9 cellular contexts compared by ENCODE assay signal in the genomic region with DNA sequence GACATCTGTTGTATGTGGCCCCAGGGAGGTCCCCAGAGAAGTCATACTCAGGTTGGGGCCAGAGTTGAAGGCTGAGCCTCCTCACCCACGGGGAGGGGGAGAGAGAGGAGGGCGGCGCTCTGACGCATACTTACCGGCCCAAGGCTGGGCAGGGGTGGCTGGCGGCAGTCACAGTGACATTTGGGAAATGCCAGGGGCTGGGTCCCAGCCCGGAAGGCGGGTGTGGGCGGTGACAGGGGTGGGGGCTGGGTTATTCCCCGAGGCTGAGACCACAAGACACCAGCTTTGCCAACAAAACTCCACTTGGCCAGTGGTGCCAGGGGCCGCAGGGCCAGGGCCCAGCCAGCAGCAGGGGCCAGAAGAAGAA. TPM values are rescaled to one million over a fixed set of nuclear protein-coding genes. Genes with fewer than 3 reads are reported as not detected.
DNase-seq lines count a peak whose midpoint lies in the region; ATAC-seq and TF ChIP-seq lines count a peak whose summit lies in the region.
"Had no signal": no experiment of that assay in that cellular context is flagged by ENCODE, and none has a peak within 500 bp of the region (broad histone marks: within the 10 kb centered on the region; RNA-seq: fewer than 3 reads in every experiment).

No MANE protein-coding gene starts in this region.

- H3K27ac ChIP-seq in HEK293 (ENCODE audit: extremely low read depth, low read depth, low read length) (no peak overlapping the region), left ventricle myocardium inferior (replicated peaks) (no peak overlapping the region)

- H3K9me3 ChIP-seq in HEK293 (ENCODE audit: control insufficient read depth, insufficient read depth, low read depth, low read length) = no peaks in the 10 kb centered on the region
- H3K9me3 ChIP-seq in left ventricle myocardium inferior (replicated peaks) = no peaks in the 10 kb centered on the region

- no peak for TF ChIP-seq CTCF in HEK293 (tag by site-specific recombination; IDR thresholded peaks at IDR 0.05)
- TF ChIP-seq CTCF in left ventricle myocardium inferior (IDR thresholded peaks at IDR 0.05; ENCODE audit: borderline replicate concordance) = no peak

- peak; percentile 28 for DNase-seq in activated T-cell treated with anti-CD3 and anti-CD28 coated beads, Interleukin-2, amount 50 U/mL, for 1 hour
- DNase-seq in left ventricle myocardium inferior (peak; percentile 6), AG20443 (ENCODE audit: low spot score) (no peak), GM19238 (ENCODE audit: insufficient read length, low spot score) (no peak)
- peak; percentile 25 to 67 for DNase-seq in stimulated activated CD4-positive, alpha-beta T cell treated with anti-CD3 and anti-CD28 coated beads, Interleukin-4, amount 100 ng/mL, for 4 hours
- DNase-seq: NCI-H524 had no signal

- H3K27me3 ChIP-seq in left ventricle myocardium inferior (ENCODE audit: low read depth) = peaks cover 56% of the 10 kb centered on the region

- intact Hi-C loops in left ventricle myocardium inferior (cut with micrococcal nuclease) = no loop called here

- CTCF ChIA-PET in HEK293 (lab: Yijun Ruan, JAX) = no interaction called here

- ATAC-seq in HG02884 (IDR thresholded peaks at IDR 0.05; ENCODE audit: unreplicated experiment) (no peak), GM19023 (IDR thresholded peaks at IDR 0.05; ENCODE audit: unreplicated experiment) (no peak)

- POLR2A ChIA-PET in HEK293 (lab: Yijun Ruan, JAX) = no interaction called here

- H3K4me3 ChIP-seq in HEK293 (ENCODE audit: low read depth, low read length) = no peak overlapping the region
- H3K4me3 ChIP-seq in left ventricle myocardium inferior = no peak overlapping the region

- H3K4me1 ChIP-seq in HEK293 (ENCODE audit: control insufficient read depth, insufficient read depth, low read length) (no peaks in the 10 kb centered on the region), left ventricle myocardium inferior (peaks cover 16% of the 10 kb centered on the region)

- H3K36me3 ChIP-seq in HEK293 (ENCODE audit: control insufficient read depth in 2 of 2, insufficient read depth in 1 of 2, low read length in 2 of 2) (no peaks in the 10 kb centered on the region), left ventricle myocardium inferior (no peaks in the 10 kb centered on the region)

TF ChIP-seq in HEK293, 187 proteins besides CTCF, POLR2A, EP300 and RAD21:
- TF ChIP-seq KLF1 (tag by site-specific recombination; IDR thresholded peaks at IDR 0.05) (peak; percentile 86), ZNF292 (tag by site-specific recombination; IDR thresholded peaks at IDR 0.05; ENCODE audit: borderline replicate concordance, low read depth) (no peak)

RNA-seq across cellular contexts. Expression of gene RASGEF1A, which starts 41.1 kb away (rescaled TPM):
- 1.1 TPM for total RNA-seq in left ventricle myocardium inferior

Comparison
In these comparisons a context has a peak if more than half of its experiments do, and no peak if none do; other contexts are left out.
1. DNase-seq: peak in activated T-cell treated with anti-CD3 and anti-CD28 coated beads, Interleukin-2, amount 50 U/mL, for 1 hour (single experiment), left ventricle myocardium inferior (single experiment) and stimulated activated CD4-positive, alpha-beta T cell treated with anti-CD3 and anti-CD28 coated beads, Interleukin-4, amount 100 ng/mL, for 4 hours (2 of 2); none in AG20443 (single experiment) and GM19238 (single experiment).